In genomic region chr1:213669512-213669911, GRCh38 we compare ENCODE assay signal across 16 cellular contexts.
DNase-seq lines count a peak whose midpoint lies in the region; ATAC-seq and TF ChIP-seq lines count a peak whose summit lies in the region.
"Had no signal": no experiment of that assay in that cellular context is flagged by ENCODE, and none has a peak within 500 bp of the region (broad histone marks: within the 10 kb centered on the region; RNA-seq: fewer than 3 reads in every experiment).

No MANE protein-coding gene starts in this region.

- no peak overlapping the region for H3K14ac ChIP-seq in trophoblast cell (ENCODE audit: low read length)

- H4K8ac ChIP-seq in trophoblast cell (ENCODE audit: low read depth, low read length): no peak overlapping the region

- no peaks in the 10 kb centered on the region for H3K27me3 ChIP-seq in CD8-positive, alpha-beta T cell (ENCODE audit: insufficient read depth, low read length)
- no peaks in the 10 kb centered on the region for H3K27me3 ChIP-seq in iPS-20b (ENCODE audit: insufficient read depth, low read length)
- no peaks in the 10 kb centered on the region for H3K27me3 ChIP-seq in trophoblast cell (ENCODE audit: insufficient read depth, low read length)
- H3K27me3 ChIP-seq: BLaER1 had no signal

- no peak overlapping the region for H2AK5ac ChIP-seq in trophoblast cell (ENCODE audit: low read length)

- H3K27ac ChIP-seq in CD8-positive, alpha-beta T cell (ENCODE audit: low read depth, low read length): no peak overlapping the region
- H3K27ac ChIP-seq in iPS-20b (ENCODE audit: low read length): peak overlapping the region; percentile 1
- no peak overlapping the region for H3K27ac ChIP-seq in trophoblast cell (ENCODE audit: low read depth, low read length)
- H3K27ac ChIP-seq: 22Rv1, A549, BLaER1 had no signal

- no peaks in the 10 kb centered on the region for H3K79me2 ChIP-seq in trophoblast cell (ENCODE audit: control insufficient read depth, insufficient read depth, low read length, poor library complexity)

- no peak overlapping the region for H4K91ac ChIP-seq in trophoblast cell (ENCODE audit: low read depth, low read length)

- H3K23ac ChIP-seq in trophoblast cell (ENCODE audit: low read length): no peak overlapping the region

- H3K9me3 ChIP-seq in CD8-positive, alpha-beta T cell (ENCODE audit: low read length): no peaks in the 10 kb centered on the region
- H3K9me3 ChIP-seq in iPS-20b (ENCODE audit: insufficient read depth, low read depth, low read length) (no peaks in the 10 kb centered on the region), trophoblast cell (ENCODE audit: insufficient read depth, low read depth, low read length) (no peaks in the 10 kb centered on the region)
- H3K9me3 ChIP-seq: A549, BLaER1 had no signal

- H3K4me1 Mint-ChIP-seq in CD8-positive, alpha-beta T cell (ENCODE audit: low read depth): peaks cover 7% of the 10 kb centered on the region
- H3K4me1 Mint-ChIP-seq in T-cell: peaks cover 12 to 23% (median 18%) of the 10 kb centered on the region in 3 donors
- peaks cover 5% of the 10 kb centered on the region for H3K4me1 Mint-ChIP-seq in activated CD8-positive, alpha-beta T cell treated with anti-CD3 and anti-CD28 coated beads for 36 hours (ENCODE audit: low read depth)
- H3K4me1 Mint-ChIP-seq in activated T-cell treated with anti-CD3 and anti-CD28 coated beads, Interleukin-2, amount 50 U/mL, for 72 hours (ENCODE audit: low read depth): peaks cover 11% of the 10 kb centered on the region
- H3K4me1 Mint-ChIP-seq: CD14-positive monocyte had no signal

- H3K27me3 Mint-ChIP-seq in CD8-positive, alpha-beta T cell (ENCODE audit: low read depth): no peaks in the 10 kb centered on the region
- H3K27me3 Mint-ChIP-seq in T-cell: no peaks in the 10 kb centered on the region
- no peaks in the 10 kb centered on the region for H3K27me3 Mint-ChIP-seq in activated CD8-positive, alpha-beta T cell treated with anti-CD3 and anti-CD28 coated beads for 36 hours
- no peaks in the 10 kb centered on the region for H3K27me3 Mint-ChIP-seq in activated T-cell treated with anti-CD3 and anti-CD28 coated beads, Interleukin-2, amount 50 U/mL, for 72 hours (ENCODE audit: low read depth)

- H3K9ac ChIP-seq in iPS-20b (ENCODE audit: low read depth, low read length): no peak overlapping the region
- H3K9ac ChIP-seq in trophoblast cell (ENCODE audit: low read length): peak overlapping the region; percentile 61
- H3K9ac ChIP-seq: BLaER1 had no signal

- no peak overlapping the region for H3K18ac ChIP-seq in trophoblast cell (ENCODE audit: low read length)

- H4K12ac ChIP-seq in trophoblast cell (ENCODE audit: low read depth, low read length): no peak overlapping the region

- H3K4me3 Mint-ChIP-seq in CD8-positive, alpha-beta T cell: no peak overlapping the region
- no peak overlapping the region for H3K4me3 Mint-ChIP-seq in T-cell
- H3K4me3 Mint-ChIP-seq in activated CD8-positive, alpha-beta T cell treated with anti-CD3 and anti-CD28 coated beads for 36 hours: no peak overlapping the region
- no peak overlapping the region for H3K4me3 Mint-ChIP-seq in activated T-cell treated with anti-CD3 and anti-CD28 coated beads, Interleukin-2, amount 50 U/mL, for 72 hours
- H3K4me3 Mint-ChIP-seq: CD14-positive monocyte had no signal

- H2BK120ac ChIP-seq in trophoblast cell (ENCODE audit: insufficient read depth, low read length, poor library complexity): no peak overlapping the region

- H3K4me2 ChIP-seq in trophoblast cell (ENCODE audit: low read length): no peak overlapping the region
- H3K4me2 ChIP-seq: A549 had no signal

- no peak overlapping the region for H3K4ac ChIP-seq in trophoblast cell (ENCODE audit: low read depth, low read length)

- ATAC-seq in CD8-positive, alpha-beta T cell: no peak
- ATAC-seq in T-cell (replicated peaks in 1 of 4): no peak
- ATAC-seq in activated CD8-positive, alpha-beta T cell treated with anti-CD3 and anti-CD28 coated beads for 36 hours: no peak
- ATAC-seq in activated T-cell treated with anti-CD3 and anti-CD28 coated beads, Interleukin-2, amount 50 U/mL, for 72 hours (replicated peaks in 1 of 2): no peak
- ATAC-seq: A549 had no signal

- POLR2A ChIA-PET in CD8-positive, alpha-beta T cell (lab: Charles Lee): no interaction called here
- POLR2A ChIA-PET in T-cell (lab: Charles Lee): no interaction called here
- POLR2A ChIA-PET in activated CD8-positive, alpha-beta T cell treated with anti-CD3 and anti-CD28 coated beads for 36 hours (lab: Charles Lee): no interaction called here

- no peaks in the 10 kb centered on the region for H3K79me1 ChIP-seq in trophoblast cell (ENCODE audit: low read length)

- TF ChIP-seq CTCF in CD8-positive, alpha-beta T cell (IDR thresholded peaks at IDR 0.05): no peak
- no peak for TF ChIP-seq CTCF in activated CD8-positive, alpha-beta T cell treated with anti-CD3 and anti-CD28 coated beads for 36 hours (IDR thresholded peaks at IDR 0.05)

- intact Hi-C loops in CD8-positive, alpha-beta T cell (cut with DNase I, micrococcal nuclease): no loop called here
- intact Hi-C loops in activated CD8-positive, alpha-beta T cell treated with anti-CD3 and anti-CD28 coated beads for 36 hours (cut with micrococcal nuclease): no loop called here

- peaks cover 5% of the 10 kb centered on the region for H3K4me1 ChIP-seq in CD8-positive, alpha-beta T cell (ENCODE audit: insufficient read depth, low read length)
- H3K4me1 ChIP-seq in iPS-20b (ENCODE audit: insufficient read depth, low read length) (peaks cover 3% of the 10 kb centered on the region; the same call in 1 of the 2 replicates), trophoblast cell (ENCODE audit: control insufficient read depth in 1 of 2, insufficient read depth in 2 of 2, low read length in 2 of 2) (peaks cover 0 to 2% of the 10 kb centered on the region in 2 experiments)
- H3K4me1 ChIP-seq: A549 had no signal

- no peak overlapping the region for H2BK12ac ChIP-seq in trophoblast cell (ENCODE audit: low read length)

- peak overlapping the region; percentile 17 for H3K27ac Mint-ChIP-seq in CD8-positive, alpha-beta T cell
- H3K27ac Mint-ChIP-seq in T-cell: peak overlapping the region; percentile 84 to 91
- no peak overlapping the region for H3K27ac Mint-ChIP-seq in activated CD8-positive, alpha-beta T cell treated with anti-CD3 and anti-CD28 coated beads for 36 hours
- H3K27ac Mint-ChIP-seq in activated T-cell treated with anti-CD3 and anti-CD28 coated beads, Interleukin-2, amount 50 U/mL, for 72 hours: no peak overlapping the region
- H3K27ac Mint-ChIP-seq: CD14-positive monocyte had no signal

- no peaks in the 10 kb centered on the region for H3K36me3 Mint-ChIP-seq in CD8-positive, alpha-beta T cell
- no peaks in the 10 kb centered on the region for H3K36me3 Mint-ChIP-seq in T-cell
- H3K36me3 Mint-ChIP-seq in activated CD8-positive, alpha-beta T cell treated with anti-CD3 and anti-CD28 coated beads for 36 hours (ENCODE audit: low read depth): no peaks in the 10 kb centered on the region
- no peaks in the 10 kb centered on the region for H3K36me3 Mint-ChIP-seq in activated T-cell treated with anti-CD3 and anti-CD28 coated beads, Interleukin-2, amount 50 U/mL, for 72 hours (ENCODE audit: insufficient read depth in 2 of 2)
- H3K36me3 Mint-ChIP-seq: CD14-positive monocyte; CD4-positive, alpha-beta memory T cell had no signal

- H3K9me3 Mint-ChIP-seq in CD8-positive, alpha-beta T cell: no peaks in the 10 kb centered on the region
- H3K9me3 Mint-ChIP-seq in T-cell: peaks cover 0 to 4% (median 0%) of the 10 kb centered on the region in 3 donors
- no peaks in the 10 kb centered on the region for H3K9me3 Mint-ChIP-seq in activated CD8-positive, alpha-beta T cell treated with anti-CD3 and anti-CD28 coated beads for 36 hours
- H3K9me3 Mint-ChIP-seq in activated T-cell treated with anti-CD3 and anti-CD28 coated beads, Interleukin-2, amount 50 U/mL, for 72 hours: no peaks in the 10 kb centered on the region

- no CpG with 5 or more reads among the region's 7 CpGs for WGBS in trophoblast cell (ENCODE audit: extremely low coverage, insufficient coverage, insufficient read length)

- no peak overlapping the region for H2AFZ ChIP-seq in trophoblast cell (ENCODE audit: insufficient read depth, low read length, poor library complexity)

- DNase-seq in CD8-positive, alpha-beta T cell: no peak
- DNase-seq in T-cell: no peak
- no peak for DNase-seq in trophoblast cell
- DNase-seq in activated CD8-positive, alpha-beta T cell treated with anti-CD3 and anti-CD28 coated beads for 36 hours: no peak
- no peak for DNase-seq in activated T-cell treated with anti-CD3 and anti-CD28 coated beads, Interleukin-2, amount 50 U/mL, for 72 hours
- DNase-seq in GOT3 (lab: John Stamatoyannopoulos, UW): no peak
- DNase-seq: Calu3, DMS79 treated with DMSO at 0.1 percent for 48 hours, GF-D8, HCEC 1CT had no signal

- no peak overlapping the region for H2BK5ac ChIP-seq in trophoblast cell (ENCODE audit: low read depth, low read length, poor library complexity)

- H3K36me3 ChIP-seq in CD8-positive, alpha-beta T cell (ENCODE audit: insufficient read depth, low read length): no peaks in the 10 kb centered on the region
- H3K36me3 ChIP-seq in iPS-20b (ENCODE audit: insufficient read depth, low read depth, low read length) (no peaks in the 10 kb centered on the region), trophoblast cell (ENCODE audit: control insufficient read depth in 1 of 2, insufficient read depth in 2 of 2, low read length in 2 of 2) (no peaks in the 10 kb centered on the region)
- H3K36me3 ChIP-seq: BLaER1 had no signal

- CTCF ChIA-PET in CD8-positive, alpha-beta T cell (lab: Charles Lee): interaction anchor here (2.5 kb wide), 1 partner anchor 453 kb away, joined by 9 read pairs; no protein-coding TSS in a partner anchor
- CTCF ChIA-PET in T-cell (lab: Charles Lee): no interaction called here
- CTCF ChIA-PET in activated CD8-positive, alpha-beta T cell treated with anti-CD3 and anti-CD28 coated beads for 36 hours (lab: Charles Lee): no interaction called here

- H3K4me3 ChIP-seq in CD8-positive, alpha-beta T cell (ENCODE audit: low read depth, low read length): no peak overlapping the region
- no peak overlapping the region for H3K4me3 ChIP-seq in iPS-20b (ENCODE audit: low read length)
- H3K4me3 ChIP-seq in trophoblast cell (ENCODE audit: low read depth, low read length): no peak overlapping the region
- H3K4me3 ChIP-seq: A549, BLaER1 had no signal

Comparison
In these comparisons a context has a peak if more than half of its experiments do, and no peak if none do; other contexts are left out.
1. H3K27ac Mint-ChIP-seq: peak in CD8-positive, alpha-beta T cell (single experiment) and T-cell (2 of 2); none in activated CD8-positive, alpha-beta T cell treated with anti-CD3 and anti-CD28 coated beads for 36 hours (single experiment) and activated T-cell treated with anti-CD3 and anti-CD28 coated beads, Interleukin-2, amount 50 U/mL, for 72 hours (single experiment).